In the genomic region with DNA sequence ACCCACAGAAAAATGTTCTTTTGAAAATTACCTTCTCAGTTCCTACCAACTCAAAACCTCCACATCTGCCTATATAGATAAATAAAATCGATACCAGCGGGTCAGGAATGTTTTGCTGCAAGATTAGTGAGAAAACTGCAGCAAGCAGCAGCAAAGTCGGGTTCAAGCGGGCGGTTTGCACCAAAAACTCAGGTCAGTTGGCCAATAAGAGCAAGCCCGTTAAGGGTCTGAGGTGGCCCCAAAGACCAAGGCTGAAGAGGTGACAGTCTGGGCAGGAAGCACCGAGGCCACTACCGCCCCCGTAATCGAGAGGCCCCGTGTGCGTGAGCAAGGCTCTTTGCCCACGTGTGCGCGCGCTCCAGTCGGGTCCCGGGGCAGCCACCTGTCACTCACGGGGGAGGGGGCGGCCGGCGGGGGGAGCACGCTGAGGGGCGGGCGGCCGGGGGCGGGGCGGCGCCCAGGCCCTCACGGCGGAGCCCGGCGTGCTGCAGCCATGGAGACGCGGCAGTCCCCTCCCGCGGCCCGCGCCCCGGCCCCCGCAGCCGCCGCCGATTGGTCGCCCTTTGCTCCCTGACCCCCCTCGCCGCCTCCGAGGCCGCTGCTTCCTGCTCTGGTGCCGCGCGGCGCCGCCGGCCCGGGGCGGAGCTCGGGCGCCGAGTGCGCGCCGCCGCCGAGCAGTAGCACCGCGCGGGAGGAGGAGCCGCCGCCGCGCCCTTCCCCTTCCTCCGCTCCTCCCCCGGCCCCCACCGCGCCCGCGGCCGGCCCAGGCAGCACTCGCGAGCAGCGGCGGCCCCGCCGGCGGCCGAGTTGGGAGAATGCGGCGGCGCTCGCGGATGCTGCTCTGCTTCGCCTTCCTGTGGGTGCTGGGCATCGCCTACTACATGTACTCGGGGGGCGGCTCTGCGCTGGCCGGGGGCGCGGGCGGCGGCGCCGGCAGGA, we compare ENCODE assay signal across 8 cellular contexts. TPM values are rescaled to one million over a fixed set of nuclear protein-coding genes. Genes with fewer than 3 reads are reported as not detected.
DNase-seq lines count a peak whose midpoint lies in the region; ATAC-seq and TF ChIP-seq lines count a peak whose summit lies in the region.

GALNT2 (plus strand) TSS at position 773 of the 939 bp plus-strand sequence; CDS start at position 816, 43 bp downstream.

- TF ChIP-seq EP300 in upper lobe of left lung (IDR thresholded peaks at IDR 0.05): no peak

- no peaks in the 10 kb centered on the region for H3K27me3 ChIP-seq in upper lobe of left lung

- no peaks in the 10 kb centered on the region for H3K9me3 ChIP-seq in upper lobe of left lung

- H3K4me1 ChIP-seq in upper lobe of left lung: peaks cover 6 to 33% (median 23%) of the 10 kb centered on the region in 4 donors

- no peaks in the 10 kb centered on the region for H3K36me3 ChIP-seq in upper lobe of left lung

- H3K27ac Mint-ChIP-seq in T-helper 1 cell treated with Interleukin-12 subunit alpha and Interleukin-12 subunit beta and Interleukin-4 antibody, amounts not matched to agents 30 μg/mL and 1 μg/mL, for 36 hours: peak within 1 kb of the TSS; percentile 94
- H3K27ac Mint-ChIP-seq in progenitor cell of endocrine pancreas: peak within 1 kb of the TSS; percentile 93

- peaks cover 34% of the 10 kb centered on the region for H3K4me1 Mint-ChIP-seq in T-helper 1 cell treated with Interleukin-12 subunit alpha and Interleukin-12 subunit beta and Interleukin-4 antibody, amounts not matched to agents 30 μg/mL and 1 μg/mL, for 36 hours (ENCODE audit: low read depth)
- H3K4me1 Mint-ChIP-seq in progenitor cell of endocrine pancreas (ENCODE audit: low read depth): peaks cover 29% of the 10 kb centered on the region

- peak; percentile 67 for DNase-seq in NCI-H1694 (lab: John Stamatoyannopoulos, UW)
- peak; percentile 76 for DNase-seq in amniotic epithelial cell (ENCODE audit: low read depth)
- peak; percentile 92 for DNase-seq in left cardiac atrium
- peak; percentile 86 for DNase-seq in progenitor cell of endocrine pancreas (ENCODE audit: low spot score, unreplicated experiment)
- DNase-seq in upper lobe of left lung: peak; percentile 94 to 98

- 0% methylated on average over 6 to 50 of the region's 104 CpGs for WGBS in upper lobe of left lung, 2 donors

- intact Hi-C loops in left cardiac atrium (cut with DNase I): loop anchor here (5.0 to 10.0 kb wide), 3 partner anchors 151 to 172 kb away; no protein-coding TSS in a partner anchor

- peaks cover 12% of the 10 kb centered on the region for H3K36me3 Mint-ChIP-seq in T-helper 1 cell treated with Interleukin-12 subunit alpha and Interleukin-12 subunit beta and Interleukin-4 antibody, amounts not matched to agents 30 μg/mL and 1 μg/mL, for 36 hours (ENCODE audit: low read depth)
- no peaks in the 10 kb centered on the region for H3K36me3 Mint-ChIP-seq in progenitor cell of endocrine pancreas (ENCODE audit: insufficient read depth)

- H3K9me3 Mint-ChIP-seq in T-helper 1 cell treated with Interleukin-12 subunit alpha and Interleukin-12 subunit beta and Interleukin-4 antibody, amounts not matched to agents 30 μg/mL and 1 μg/mL, for 36 hours: peaks cover 13% of the 10 kb centered on the region
- peaks cover 15% of the 10 kb centered on the region for H3K9me3 Mint-ChIP-seq in progenitor cell of endocrine pancreas (ENCODE audit: low read depth)

- ATAC-seq in GM18499 (IDR thresholded peaks at IDR 0.05; ENCODE audit: insufficient read depth, unreplicated experiment) (peak; percentile 70), HG02884 (IDR thresholded peaks at IDR 0.05; ENCODE audit: unreplicated experiment) (peak; percentile 81), left cardiac atrium (peak; percentile 96), upper lobe of left lung (ENCODE audit: low FRiP score in 2 of 2) (peak; percentile 96 to 97)

- peaks cover 12% of the 10 kb centered on the region for H3K27me3 Mint-ChIP-seq in T-helper 1 cell treated with Interleukin-12 subunit alpha and Interleukin-12 subunit beta and Interleukin-4 antibody, amounts not matched to agents 30 μg/mL and 1 μg/mL, for 36 hours (ENCODE audit: low read depth)
- H3K27me3 Mint-ChIP-seq in progenitor cell of endocrine pancreas: no peaks in the 10 kb centered on the region

- peak within 1 kb of the TSS; percentile 92 for H3K4me3 Mint-ChIP-seq in T-helper 1 cell treated with Interleukin-12 subunit alpha and Interleukin-12 subunit beta and Interleukin-4 antibody, amounts not matched to agents 30 μg/mL and 1 μg/mL, for 36 hours
- H3K4me3 Mint-ChIP-seq in progenitor cell of endocrine pancreas (ENCODE audit: low read depth): peak within 1 kb of the TSS; percentile 90

- peak in 3 of 4 donors; percentile 76 to 93 (median 79) for TF ChIP-seq POLR2A in upper lobe of left lung (IDR thresholded peaks at IDR 0.05)

- TF ChIP-seq CTCF in progenitor cell of endocrine pancreas (IDR thresholded peaks at IDR 0.05; ENCODE audit: unreplicated experiment) (peak; percentile 11), upper lobe of left lung (IDR thresholded peaks at IDR 0.05) (peak in 1 of 6 experiments; percentile 24)

- H3K4me3 ChIP-seq in upper lobe of left lung: peak within 1 kb of the TSS; percentile 58 to 94 (median 81)

- H3K27ac ChIP-seq in upper lobe of left lung: peak within 1 kb of the TSS; percentile 80 to 97 (median 88)

RNA-seq across cellular contexts. Expression of gene GALNT2, which starts in this region (rescaled TPM):
- 10 to 100 TPM; 36.8 to 50.7 TPM for total RNA-seq in left cardiac atrium
- 92.4 and 95.2 TPM in 2 replicates for total RNA-seq in progenitor cell of endocrine pancreas
- 10 to 100 TPM; 51.3 to 62.3 (median 56.2) TPM for total RNA-seq in upper lobe of left lung

Comparison
In these comparisons a context has a peak if more than half of its experiments do, and no peak if none do; other contexts are left out.
1. Peak in every context shown above with its lines: DNase-seq, ATAC-seq, H3K4me3 ChIP-seq and H3K27ac ChIP-seq.